In the genomic region with DNA sequence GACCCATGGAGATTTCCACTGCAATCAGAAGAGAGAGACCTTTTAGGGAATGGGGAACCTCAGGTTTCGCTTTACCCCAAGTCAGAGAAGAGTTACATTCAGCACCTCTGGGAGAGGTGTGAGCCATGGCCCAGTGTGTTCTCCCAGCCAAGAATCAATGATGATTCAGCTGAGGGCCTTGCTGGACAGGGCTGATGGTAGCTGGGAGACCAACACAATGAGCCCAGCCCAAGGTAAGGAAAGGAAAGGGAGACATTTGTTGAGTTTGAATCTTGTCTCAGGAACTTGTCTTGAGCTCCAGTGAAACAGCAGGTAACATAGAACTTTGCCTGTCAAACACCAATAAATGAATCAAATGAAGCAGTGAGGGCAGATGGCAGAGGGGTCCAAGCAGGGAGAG, we compare ENCODE assay signal across 23 cellular contexts.
"Had no signal": no experiment of that assay in that cellular context is flagged by ENCODE, and none has a peak within 500 bp of the region (broad histone marks: within the 10 kb centered on the region; RNA-seq: fewer than 3 reads in every experiment).

No MANE protein-coding gene starts in this region.

- H3K4me3 ChIP-seq: adrenal gland, body of pancreas, breast epithelium, MG63 had no signal

- H3K27me3 ChIP-seq: adrenal gland, body of pancreas, breast epithelium, MG63 had no signal

- DNase-seq: activated CD4-positive, alpha-beta T cell treated with anti-CD3 and anti-CD28 coated beads, Interleukin-2, amount 10 ng/mL, durations not matched to agents 24 days and 14 days; activated CD4-positive, alpha-beta T cell treated with anti-CD3 and anti-CD28 coated beads, Interleukin-2, amount 50 U/mL, for 4 hours; activated CD8-positive, alpha-beta memory T cell treated with anti-CD3 and anti-CD28 coated beads, Interleukin-2, amount 50 U/mL, for 4 hours; activated gamma-delta T cell treated with Interleukin-2 at 50 U/mL for 16 hours; activated naive CD4-positive, alpha-beta T cell treated with anti-CD3 and anti-CD28 coated beads for 36 hours; activated T-cell treated with anti-CD3 and anti-CD28 coated beads for 4 hours; activated T-cell treated with anti-CD3 and anti-CD28 coated beads, Interleukin-2, amount 50 U/mL, for 4 hours; adrenal gland; body of pancreas; Karpas-422; MG63; NCI-H1048; NCI-H1105 treated with DMSO at 0.1 percent for 48 hours; NCI-H1436; NCI-H1694; NCI-H1930; NCI-H2081 treated with DMSO at 0.1 percent for 48 hours; NCI-H226; NCI-H524 treated with DMSO at 0.1 percent for 48 hours; Right ventricle myocardium superior had no signal

- H3K36me3 ChIP-seq: adrenal gland, breast epithelium, MG63 had no signal

- H3K27ac ChIP-seq: adrenal gland, body of pancreas, breast epithelium, RWPE1 had no signal

- H3K4me1 ChIP-seq: adrenal gland, breast epithelium had no signal

- H3K9me3 ChIP-seq: adrenal gland, body of pancreas had no signal

- ATAC-seq: activated naive CD4-positive, alpha-beta T cell treated with anti-CD3 and anti-CD28 coated beads, Interleukin-2, amount 50 U/mL, for 72 hours; activated T-cell treated with anti-CD3 and anti-CD28 coated beads, Interleukin-2, amount 50 U/mL, for 4 hours; body of pancreas had no signal
